Comparison of ENCODE assay signal across 8 cellular contexts in the genomic region with DNA sequence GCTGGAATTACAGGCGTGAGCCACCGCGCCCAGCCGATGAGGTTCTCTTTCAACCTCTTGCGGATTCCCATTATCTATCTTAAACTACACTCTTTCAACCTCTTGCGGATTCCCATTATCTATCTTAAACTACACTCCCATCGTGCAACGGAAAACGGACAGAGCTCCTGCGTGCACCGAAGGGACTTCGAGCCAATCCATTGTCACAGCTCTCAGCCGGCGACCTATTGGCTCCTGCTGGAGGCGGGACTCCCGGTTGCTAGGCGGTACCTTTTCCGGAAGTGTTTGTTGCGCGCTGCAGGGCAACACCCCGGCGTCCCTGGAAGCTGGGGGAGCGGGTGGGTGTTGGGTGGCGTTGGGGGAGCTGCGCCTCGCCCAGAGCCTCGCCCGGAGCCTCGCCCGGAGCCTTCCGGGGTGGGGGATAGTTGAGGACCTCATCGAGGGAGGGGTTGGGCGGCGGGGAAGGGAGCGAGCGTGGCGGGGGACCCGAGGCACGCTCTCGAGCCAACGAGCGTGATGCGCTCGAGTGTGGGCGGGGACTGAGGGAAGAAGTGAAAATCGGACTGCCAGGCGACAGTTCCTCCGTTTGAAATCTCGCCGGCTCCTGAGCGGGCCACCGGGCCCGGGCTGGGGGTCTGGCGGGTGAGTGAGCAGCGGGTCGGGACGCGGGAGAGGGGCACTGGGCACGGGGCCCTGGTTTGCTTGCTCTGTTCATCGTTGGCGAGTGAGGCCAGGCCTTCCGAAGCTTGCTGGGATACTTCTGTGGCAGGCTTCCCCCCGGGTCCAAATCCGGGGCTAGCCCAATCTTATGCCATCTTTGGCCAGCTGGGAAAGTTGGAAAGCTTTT. TPM values are rescaled to one million over a fixed set of nuclear protein-coding genes. Genes with fewer than 3 reads are reported as not detected.
A peak's percentile ranks its signal among the peaks of the same experiment; 100 is the strongest.
DNase-seq lines count a peak whose midpoint lies in the region; ATAC-seq and TF ChIP-seq lines count a peak whose summit lies in the region.

CEP164 (plus strand) TSS at position 288 of the 847 bp plus-strand sequence. CDS start 10,733 bp downstream, outside the sequence.

- peak within 1 kb of the TSS; percentile 59 for H3K4me3 Mint-ChIP-seq in activated B cell treated with CpG ODN at 0.5 μM for 24 hours

- POLR2A ChIA-PET in activated B cell treated with CpG ODN at 0.5 μM for 24 hours (lab: Charles Lee): interaction anchor here (0.5 to 2.6 kb wide), 11 partner anchors 35 to 726 kb away, joined by 3 to 20 read pairs (median 4); partner anchors contain the start of genes PAFAH1B2, PCSK7 and SIDT2

- peak; percentile 99 for DNase-seq in AG08395 (ENCODE audit: low spot score)
- peak; percentile 97 for DNase-seq in NCI-H345 (lab: John Stamatoyannopoulos, UW)
- peak; percentile 89 for DNase-seq in activated B cell treated with CpG ODN at 0.5 μM for 24 hours
- DNase-seq in central memory CD4-positive, alpha-beta T cell: peak; percentile 95
- peak; percentile 99 for DNase-seq in iris pigment epithelial cell (ENCODE audit: low read depth)
- peak; percentile 89 to 90 for DNase-seq in stimulated activated CD4-positive, alpha-beta T cell treated with anti-CD3 and anti-CD28 coated beads, Interleukin-12 subunit alpha, Interleukin-12 subunit beta, amount 100 ng/mL, for 24 hours (ENCODE audit: low read depth in 2 of 2)

- TF ChIP-seq POLR2A in GM18951 (IDR thresholded peaks at IDR 0.05; ENCODE audit: extremely low read depth, insufficient read depth, insufficient read length): peak; percentile 88

- CTCF ChIA-PET in activated B cell treated with CpG ODN at 0.5 μM for 24 hours (lab: Charles Lee): interaction anchor here (1.2 to 1.6 kb wide), 3 partner anchors 11 to 98 kb away, joined by 3 to 4 read pairs (median 3); partner anchors contain the start of gene BACE1

- intact Hi-C loops in activated B cell treated with CpG ODN at 0.5 μM for 24 hours (cut with micrococcal nuclease): loop anchor here (1.0 to 5.0 kb wide), 4 partner anchors 95 to 554 kb away; partner anchors contain the start of genes PCSK7, RNF214 and SIDT2

- no peak within 1 kb of the TSS for H3K27ac Mint-ChIP-seq in activated B cell treated with CpG ODN at 0.5 μM for 24 hours

- H3K9me3 Mint-ChIP-seq in activated B cell treated with CpG ODN at 0.5 μM for 24 hours: no peaks in the 10 kb centered on the region

- in situ Hi-C loops in GM18951 (cut with MboI; ENCODE audit: low sequenced_read_pairs, unreplicated experiment): no loop called here

- no peak for TF ChIP-seq CTCF in activated B cell treated with CpG ODN at 0.5 μM for 24 hours (IDR thresholded peaks at IDR 0.05)

- no peaks in the 10 kb centered on the region for H3K27me3 Mint-ChIP-seq in activated B cell treated with CpG ODN at 0.5 μM for 24 hours

- H3K4me1 Mint-ChIP-seq in activated B cell treated with CpG ODN at 0.5 μM for 24 hours: peaks cover 2% of the 10 kb centered on the region

- ATAC-seq in HG03196 (IDR thresholded peaks at IDR 0.05; ENCODE audit: unreplicated experiment): peak; percentile 96
- ATAC-seq in activated B cell treated with CpG ODN at 0.5 μM for 24 hours (ENCODE audit: low read depth): peak; percentile 92

- peaks cover 2% of the 10 kb centered on the region for H3K36me3 Mint-ChIP-seq in activated B cell treated with CpG ODN at 0.5 μM for 24 hours (ENCODE audit: low read depth)

RNA-seq across cellular contexts. Expression of gene CEP164, which starts in this region (rescaled TPM):
- total RNA-seq in activated B cell treated with CpG ODN at 0.5 μM for 24 hours: 42.9 and 50.9 TPM in 2 replicates

Comparison
In these comparisons a context has a peak if more than half of its experiments do, and no peak if none do; other contexts are left out.
1. Peak in every context shown above with its lines: DNase-seq and ATAC-seq.